Comparison of ENCODE assay signal across 11 cellular contexts in the genomic region with DNA sequence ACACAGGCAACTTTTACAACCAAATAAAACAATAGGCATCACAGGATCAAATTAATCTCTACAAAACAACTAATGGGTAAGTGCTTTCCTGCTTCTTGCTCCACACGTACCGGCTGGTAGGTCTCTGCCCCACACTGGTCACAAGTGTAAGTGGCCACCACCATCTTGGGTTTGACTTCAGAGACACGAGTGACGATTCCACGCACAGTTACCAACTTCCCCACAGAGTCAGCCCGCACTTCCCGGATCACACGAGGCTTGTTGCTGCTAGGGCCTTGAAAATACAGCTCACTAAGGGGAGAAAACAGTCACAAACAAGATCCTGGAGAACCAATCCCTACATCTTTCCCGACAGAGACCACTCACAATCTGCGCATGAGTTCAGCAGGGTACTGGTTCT. TPM values are rescaled to one million over a fixed set of nuclear protein-coding genes. Genes with fewer than 3 reads are reported as not detected.
DNase-seq lines count a peak whose midpoint lies in the region; ATAC-seq and TF ChIP-seq lines count a peak whose summit lies in the region.
"Had no signal": no experiment of that assay in that cellular context is flagged by ENCODE, and none has a peak within 500 bp of the region (broad histone marks: within the 10 kb centered on the region; RNA-seq: fewer than 3 reads in every experiment).

No MANE protein-coding gene starts in this region.

- DNase-seq in activated naive CD4-positive, alpha-beta T cell treated with anti-CD3 and anti-CD28 coated beads for 36 hours = no peak
- no peak for DNase-seq in activated naive CD4-positive, alpha-beta T cell treated with anti-CD3 and anti-CD28 coated beads, Interleukin-2, amount 50 U/mL, for 16 hours
- DNase-seq in activated B cell treated with CpG ODN at 0.5 μM for 24 hours (no peak), immature natural killer cell (no peak), prostate gland (ENCODE audit: low spot score) (no peak), adrenal gland (no peak)
- DNase-seq in stimulated activated naive CD8-positive, alpha-beta T cell treated with anti-CD3 and anti-CD28 coated beads, Interleukin-15, amount 100 ng/mL, for 72 hours = no peak
- DNase-seq in effector CD4-positive, alpha-beta T cell = no peak
- DNase-seq: activated effector memory CD4-positive, alpha-beta T cell treated with anti-CD3 and anti-CD28 coated beads, Interleukin-2, amount 50 U/mL, for 16 hours; stimulated activated CD4-positive, alpha-beta T cell treated with anti-CD3 and anti-CD28 coated beads, Interleukin-4, amount 100 ng/mL, for 1 hour; T1000 had no signal

- no peak for ATAC-seq in activated B cell treated with CpG ODN at 0.5 μM for 24 hours (ENCODE audit: low read depth)
- no peak for ATAC-seq in stimulated activated naive CD8-positive, alpha-beta T cell treated with anti-CD3 and anti-CD28 coated beads, Interleukin-15, amount 100 ng/mL, for 72 hours

- H3K36me3 Mint-ChIP-seq in activated naive CD4-positive, alpha-beta T cell treated with anti-CD3 and anti-CD28 coated beads for 36 hours (ENCODE audit: low read depth) = peaks cover 62% of the 10 kb centered on the region
- H3K36me3 Mint-ChIP-seq in activated B cell treated with CpG ODN at 0.5 μM for 24 hours (ENCODE audit: low read depth) (peaks cover 76% of the 10 kb centered on the region), immature natural killer cell (peaks cover 20 to 35% (median 22%) of the 10 kb centered on the region in 3 donors)

- CTCF ChIA-PET in activated naive CD4-positive, alpha-beta T cell treated with anti-CD3 and anti-CD28 coated beads for 36 hours (lab: Charles Lee) = interaction anchor here (1.2 kb wide), 1 partner anchor 9 kb away, joined by 4 read pairs; no protein-coding TSS in a partner anchor
- CTCF ChIA-PET in activated B cell treated with CpG ODN at 0.5 μM for 24 hours (lab: Charles Lee) = interaction anchor here (0.6 kb wide), 1 partner anchor 78 kb away, joined by 3 read pairs; no protein-coding TSS in a partner anchor

- no peaks in the 10 kb centered on the region for H3K27me3 Mint-ChIP-seq in activated naive CD4-positive, alpha-beta T cell treated with anti-CD3 and anti-CD28 coated beads for 36 hours (ENCODE audit: low read depth)
- H3K27me3 Mint-ChIP-seq in activated B cell treated with CpG ODN at 0.5 μM for 24 hours (no peaks in the 10 kb centered on the region), immature natural killer cell (ENCODE audit: low read depth in 3 of 3) (peaks cover 23 to 34% (median 32%) of the 10 kb centered on the region in 3 donors)
- no peaks in the 10 kb centered on the region for H3K27me3 Mint-ChIP-seq in stimulated activated naive CD8-positive, alpha-beta T cell treated with anti-CD3 and anti-CD28 coated beads, Interleukin-15, amount 100 ng/mL, for 72 hours

- intact Hi-C loops in activated naive CD4-positive, alpha-beta T cell treated with anti-CD3 and anti-CD28 coated beads for 36 hours (cut with micrococcal nuclease) = no loop called here
- intact Hi-C loops in activated B cell treated with CpG ODN at 0.5 μM for 24 hours (cut with micrococcal nuclease) = no loop called here
- intact Hi-C loops in prostate gland (cut with DNase I) = no loop called here
- intact Hi-C loops in adrenal gland (cut with DNase I) = no loop called here

- WGBS in prostate gland = 78% methylated on average over 10 of the region's 10 CpGs
- 78 to 92% (median 84%) methylated on average over 9 to 10 of the region's 10 CpGs for WGBS in adrenal gland, 4 donors

- peaks cover 9% of the 10 kb centered on the region for H3K4me1 ChIP-seq in prostate gland (replicated peaks)
- H3K4me1 ChIP-seq in adrenal gland (replicated peaks in 1 of 2) = peaks cover 13 to 14% of the 10 kb centered on the region in 2 donors

- no peak for TF ChIP-seq POLR2A in prostate gland (IDR thresholded peaks at IDR 0.05)
- no peak for TF ChIP-seq POLR2A in adrenal gland (IDR thresholded peaks at IDR 0.05)

- POLR2A ChIA-PET in activated B cell treated with CpG ODN at 0.5 μM for 24 hours (lab: Charles Lee) = interaction anchor here (0.7 to 4.1 kb wide), 4 partner anchors 10 to 330 kb away, joined by 3 to 48 read pairs (median 25); a partner anchor contains a TSS

- no peaks in the 10 kb centered on the region for H3K9me3 ChIP-seq in prostate gland
- no peaks in the 10 kb centered on the region for H3K9me3 ChIP-seq in adrenal gland (replicated peaks in 1 of 3)

- H3K4me1 Mint-ChIP-seq in activated naive CD4-positive, alpha-beta T cell treated with anti-CD3 and anti-CD28 coated beads for 36 hours (ENCODE audit: low read depth) = peaks cover 50% of the 10 kb centered on the region
- H3K4me1 Mint-ChIP-seq in activated B cell treated with CpG ODN at 0.5 μM for 24 hours = peaks cover 32% of the 10 kb centered on the region
- H3K4me1 Mint-ChIP-seq in immature natural killer cell = peaks cover 38 to 42% of the 10 kb centered on the region in 2 donors
- H3K4me1 Mint-ChIP-seq in stimulated activated naive CD8-positive, alpha-beta T cell treated with anti-CD3 and anti-CD28 coated beads, Interleukin-15, amount 100 ng/mL, for 72 hours = peaks cover 71% of the 10 kb centered on the region

- no peak overlapping the region for H3K4me3 ChIP-seq in prostate gland
- no peak overlapping the region for H3K4me3 ChIP-seq in adrenal gland

- H3K9me3 Mint-ChIP-seq in activated naive CD4-positive, alpha-beta T cell treated with anti-CD3 and anti-CD28 coated beads for 36 hours = no peaks in the 10 kb centered on the region
- H3K9me3 Mint-ChIP-seq in activated B cell treated with CpG ODN at 0.5 μM for 24 hours (no peaks in the 10 kb centered on the region), immature natural killer cell (no peaks in the 10 kb centered on the region)
- no peaks in the 10 kb centered on the region for H3K9me3 Mint-ChIP-seq in stimulated activated naive CD8-positive, alpha-beta T cell treated with anti-CD3 and anti-CD28 coated beads, Interleukin-15, amount 100 ng/mL, for 72 hours

- H3K27ac ChIP-seq in prostate gland (peak overlapping the region in 1 of 2 donors; percentile 93), adrenal gland (no peak overlapping the region)

- peaks cover 7 to 37% of the 10 kb centered on the region in 2 donors for H3K36me3 ChIP-seq in prostate gland
- H3K36me3 ChIP-seq in adrenal gland (replicated peaks in 1 of 2) = peaks cover 0 to 57% of the 10 kb centered on the region in 2 donors

- peak overlapping the region; percentile 91 for H3K4me3 Mint-ChIP-seq in activated naive CD4-positive, alpha-beta T cell treated with anti-CD3 and anti-CD28 coated beads for 36 hours
- H3K4me3 Mint-ChIP-seq in activated B cell treated with CpG ODN at 0.5 μM for 24 hours = peak overlapping the region; percentile 41
- peak overlapping the region; percentile 35 to 93 (median 67) for H3K4me3 Mint-ChIP-seq in immature natural killer cell
- H3K4me3 Mint-ChIP-seq in stimulated activated naive CD8-positive, alpha-beta T cell treated with anti-CD3 and anti-CD28 coated beads, Interleukin-15, amount 100 ng/mL, for 72 hours = peak overlapping the region; percentile 94 to 95

- H3K27ac Mint-ChIP-seq in activated naive CD4-positive, alpha-beta T cell treated with anti-CD3 and anti-CD28 coated beads for 36 hours = peak overlapping the region; percentile 50
- H3K27ac Mint-ChIP-seq in activated B cell treated with CpG ODN at 0.5 μM for 24 hours = peak overlapping the region; percentile 31
- peak overlapping the region; percentile 89 to 98 (median 97) for H3K27ac Mint-ChIP-seq in immature natural killer cell
- peak overlapping the region; percentile 3 to 100 for H3K27ac Mint-ChIP-seq in stimulated activated naive CD8-positive, alpha-beta T cell treated with anti-CD3 and anti-CD28 coated beads, Interleukin-15, amount 100 ng/mL, for 72 hours

- no peaks in the 10 kb centered on the region for H3K27me3 ChIP-seq in prostate gland (replicated peaks; ENCODE audit: insufficient read depth)
- H3K27me3 ChIP-seq in adrenal gland = no peaks in the 10 kb centered on the region

- TF ChIP-seq CTCF in activated B cell treated with CpG ODN at 0.5 μM for 24 hours (IDR thresholded peaks at IDR 0.05) (no peak), prostate gland (IDR thresholded peaks at IDR 0.05) (no peak), adrenal gland (IDR thresholded peaks at IDR 0.05) (no peak)

RNA-seq across cellular contexts. Expression of a gene that starts 2.3 kb away (rescaled TPM):
- 100 to 1,000 TPM; 390 to 395 TPM for total RNA-seq in activated naive CD4-positive, alpha-beta T cell treated with anti-CD3 and anti-CD28 coated beads for 36 hours
- 99.7 and 104 TPM in 2 replicates for total RNA-seq in activated B cell treated with CpG ODN at 0.5 μM for 24 hours
- 10 to 100 TPM; 40.3 to 59.0 (median 54.4) TPM for polyA plus RNA-seq in immature natural killer cell
- 10 to 100 TPM; 47.5 to 68.7 TPM for total RNA-seq in prostate gland
- total RNA-seq in adrenal gland = 10 to 100 TPM; 13.6 to 51.0 (median 27.5) TPM
- 10 to 100 TPM; 12.2 to 72.3 (median 52.4) TPM for polyA plus RNA-seq in adrenal gland

RNA-seq across cellular contexts. Expression of a gene that starts 2.5 kb away (rescaled TPM):
- 10 to 100 TPM; 12.6 to 12.7 TPM for total RNA-seq in activated naive CD4-positive, alpha-beta T cell treated with anti-CD3 and anti-CD28 coated beads for 36 hours
- total RNA-seq in activated B cell treated with CpG ODN at 0.5 μM for 24 hours = 11.1 and 12.5 TPM in 2 replicates
- 10 to 100 TPM in 1 of 3 donors, 1 to 10 TPM in 2; 7.1 to 12.9 (median 8.8) TPM for polyA plus RNA-seq in immature natural killer cell
- total RNA-seq in prostate gland = 10 to 100 TPM; 18.0 to 27.2 TPM
- 10 to 100 TPM in 7 of 8 donors, 1 to 10 TPM in 1; 9.6 to 24.0 (median 16.5) TPM for total RNA-seq in adrenal gland
- 10 to 100 TPM in 2 of 3 donors, 1 to 10 TPM in 1; 9.6 to 30.1 (median 23.5) TPM for polyA plus RNA-seq in adrenal gland

RNA-seq across cellular contexts. Expression of a gene that starts 10.1 kb away (rescaled TPM):
- total RNA-seq in activated naive CD4-positive, alpha-beta T cell treated with anti-CD3 and anti-CD28 coated beads for 36 hours = 10 to 100 TPM; 97.1 to 97.8 TPM
- total RNA-seq in activated B cell treated with CpG ODN at 0.5 μM for 24 hours = 88.3 and 108 TPM in 2 replicates
- 100 to 1,000 TPM; 163 to 289 (median 163) TPM for polyA plus RNA-seq in immature natural killer cell
- 10 to 100 TPM; 50.8 to 78.4 TPM for total RNA-seq in prostate gland
- 100 to 1,000 TPM in 5 of 8 donors, 10 to 100 TPM in 3; 25.5 to 130 (median 102) TPM for total RNA-seq in adrenal gland
- 100 to 1,000 TPM; 135 to 194 (median 187) TPM for polyA plus RNA-seq in adrenal gland

RNA-seq across cellular contexts. Expression of a gene that starts 17.4 kb away (rescaled TPM):
- 10 to 100 TPM; 13.1 to 14.0 TPM for total RNA-seq in activated naive CD4-positive, alpha-beta T cell treated with anti-CD3 and anti-CD28 coated beads for 36 hours
- total RNA-seq in activated B cell treated with CpG ODN at 0.5 μM for 24 hours (33.9 and 39.6 TPM in 2 replicates), prostate gland (10 to 100 TPM; 20.5 to 21.4 TPM), adrenal gland (10 to 100 TPM; 13.2 to 47.3 (median 22.1) TPM)
- polyA plus RNA-seq in immature natural killer cell (10 to 100 TPM in 2 of 3 donors, 1 to 10 TPM in 1; 5.2 to 21.2 (median 12.2) TPM), adrenal gland (10 to 100 TPM; 17.4 to 25.5 (median 23.2) TPM)

RNA-seq across cellular contexts. Expression of a gene that starts 20.2 kb away (rescaled TPM):
- 10 to 100 TPM; 48.9 to 53.5 TPM for total RNA-seq in activated naive CD4-positive, alpha-beta T cell treated with anti-CD3 and anti-CD28 coated beads for 36 hours
- 42.6 and 54.9 TPM in 2 replicates for total RNA-seq in activated B cell treated with CpG ODN at 0.5 μM for 24 hours
- 10 to 100 TPM; 15.3 to 34.8 (median 17.3) TPM for polyA plus RNA-seq in immature natural killer cell
- 10 to 100 TPM; 68.3 to 79.8 TPM for total RNA-seq in prostate gland
- total RNA-seq in adrenal gland = 100 to 1,000 TPM in 1 of 8 donors, 10 to 100 TPM in 7; 49.9 to 141 (median 71.8) TPM
- polyA plus RNA-seq in adrenal gland = 10 to 100 TPM; 41.3 to 69.4 (median 67.9) TPM

Comparison
In these comparisons a context has a peak if more than half of its experiments do, and no peak if none do; other contexts are left out.
1. H3K27ac Mint-ChIP-seq: peak in every context shown above with its lines; median percentile 97 in immature natural killer cell; 52 in stimulated activated naive CD8-positive, alpha-beta T cell treated with anti-CD3 and anti-CD28 coated beads, Interleukin-15, amount 100 ng/mL, for 72 hours; 50 in activated naive CD4-positive, alpha-beta T cell treated with anti-CD3 and anti-CD28 coated beads for 36 hours; 31 in activated B cell treated with CpG ODN at 0.5 μM for 24 hours.
2. H3K4me3 Mint-ChIP-seq: peak in every context shown above with its lines; median percentile 94 in stimulated activated naive CD8-positive, alpha-beta T cell treated with anti-CD3 and anti-CD28 coated beads, Interleukin-15, amount 100 ng/mL, for 72 hours; 91 in activated naive CD4-positive, alpha-beta T cell treated with anti-CD3 and anti-CD28 coated beads for 36 hours; 67 in immature natural killer cell; 41 in activated B cell treated with CpG ODN at 0.5 μM for 24 hours.